In genomic region chr9:130299785-130300615, GRCh38 we compare ENCODE assay signal across 18 cellular contexts. TPM values are rescaled to one million over a fixed set of nuclear protein-coding genes. Genes with fewer than 3 reads are reported as not detected.
A peak's percentile ranks its signal among the peaks of the same experiment; 100 is the strongest.
DNase-seq lines count a peak whose midpoint lies in the region; ATAC-seq and TF ChIP-seq lines count a peak whose summit lies in the region.
"Had no signal": no experiment of that assay in that cellular context is flagged by ENCODE, and none has a peak within 500 bp of the region (broad histone marks: within the 10 kb centered on the region; RNA-seq: fewer than 3 reads in every experiment).

No MANE protein-coding gene starts in this region.

- no peaks in the 10 kb centered on the region for H3K36me3 ChIP-seq in esophagus squamous epithelium
- H3K36me3 ChIP-seq in neuronal stem cell (replicated peaks in 1 of 2; ENCODE audit: control insufficient read depth in 2 of 2, insufficient read depth in 2 of 2, low read length in 2 of 2) = no peaks in the 10 kb centered on the region
- H3K36me3 ChIP-seq in vagina = no peaks in the 10 kb centered on the region
- H3K36me3 ChIP-seq: Peyer's patch had no signal

- DNase-seq in left ventricle myocardium superior (peak; percentile 18), Right ventricle myocardium superior (no peak), esophagus squamous epithelium (lab: John Stamatoyannopoulos, UW) (no peak), neuronal stem cell (ENCODE audit: low spot score) (no peak), vagina (ENCODE audit: extremely low spot score in 2 of 2) (no peak), NCI-H2196 (lab: John Stamatoyannopoulos, UW; ENCODE audit: unreplicated experiment) (no peak)
- DNase-seq: CD4-positive, alpha-beta T cell; EL; GOT3; NCI-H1105; NCI-H2081; NCI-H2171 treated with DMSO at 0.1 percent for 48 hours; NCI-H446 treated with DMSO at 0.1 percent for 48 hours; Peyer's patch had no signal

- TF ChIP-seq CTCF in esophagus squamous epithelium (IDR thresholded peaks at IDR 0.05) (no peak), vagina (IDR thresholded peaks at IDR 0.05) (no peak)

- no peak overlapping the region for H3K18ac ChIP-seq in neuronal stem cell (ENCODE audit: low read length)

- no peak for TF ChIP-seq POLR2A in esophagus squamous epithelium (IDR thresholded peaks at IDR 0.05)
- no peak for TF ChIP-seq POLR2A in vagina (IDR thresholded peaks at IDR 0.05)

- no peak overlapping the region for H3K4me2 ChIP-seq in neuronal stem cell (ENCODE audit: insufficient read depth, low read length, poor library complexity, severe bottlenecking)

- peaks cover 0 to 43% (median 19%) of the 10 kb centered on the region in 3 donors for H3K4me1 ChIP-seq in esophagus squamous epithelium
- H3K4me1 ChIP-seq in neuronal stem cell (ENCODE audit: control insufficient read depth in 2 of 2, insufficient read depth in 1 of 2, low read depth in 1 of 2, low read length in 2 of 2) = no peaks in the 10 kb centered on the region
- peaks cover 42% of the 10 kb centered on the region for H3K4me1 ChIP-seq in vagina

- no peak overlapping the region for H2BK12ac ChIP-seq in neuronal stem cell (ENCODE audit: low read length)

- no peak overlapping the region for H3K14ac ChIP-seq in neuronal stem cell (ENCODE audit: low read length)

- no peak overlapping the region for H2BK5ac ChIP-seq in neuronal stem cell (ENCODE audit: low read length)

- H2BK15ac ChIP-seq in neuronal stem cell (ENCODE audit: low read length) = no peak overlapping the region

- H4K91ac ChIP-seq in neuronal stem cell (ENCODE audit: low read depth, low read length, poor library complexity) = no peak overlapping the region

- peak overlapping the region in 3 of 4 donors; percentile 77 to 83 (median 77) for H3K27ac ChIP-seq in esophagus squamous epithelium
- no peak overlapping the region for H3K27ac ChIP-seq in neuronal stem cell (replicated peaks; ENCODE audit: low read length)
- H3K27ac ChIP-seq in vagina = peak overlapping the region; percentile 66

- no peak overlapping the region for H3K4me3 ChIP-seq in esophagus squamous epithelium
- H3K4me3 ChIP-seq in neuronal stem cell (ENCODE audit: low read length in 2 of 2) = peak overlapping the region in 1 of 2 donors; percentile 24
- H3K4me3 ChIP-seq in vagina = no peak overlapping the region
- H3K4me3 ChIP-seq: K562, Peyer's patch had no signal

- no peak overlapping the region for H2AK5ac ChIP-seq in neuronal stem cell (ENCODE audit: low read depth, low read length)

- H2BK120ac ChIP-seq in neuronal stem cell (ENCODE audit: low read depth, low read length) = no peak overlapping the region

- H3K79me1 ChIP-seq in neuronal stem cell (ENCODE audit: low read depth, low read length) = no peaks in the 10 kb centered on the region

- peak overlapping the region; percentile 34 for H3K9ac ChIP-seq in neuronal stem cell (ENCODE audit: low read depth, low read length, poor library complexity)

- no peak overlapping the region for H2AFZ ChIP-seq in neuronal stem cell (ENCODE audit: low read length)

- H3K27me3 ChIP-seq in esophagus squamous epithelium (peaks cover 0 to 21% (median 0%) of the 10 kb centered on the region in 4 donors), neuronal stem cell (ENCODE audit: control insufficient read depth in 3 of 3, insufficient read depth in 3 of 3, low read depth in 1 of 3, low read length in 3 of 3) (peaks cover 0 to 31% (median 0%) of the 10 kb centered on the region in 3 experiments), vagina (no peaks in the 10 kb centered on the region)
- H3K27me3 ChIP-seq: Peyer's patch had no signal

- H3K9me3 ChIP-seq in esophagus squamous epithelium (no peaks in the 10 kb centered on the region), neuronal stem cell (replicated peaks in 1 of 2; ENCODE audit: control insufficient read depth in 2 of 2, insufficient read depth in 1 of 2, low read depth in 1 of 2, low read length in 2 of 2) (no peaks in the 10 kb centered on the region), vagina (no peaks in the 10 kb centered on the region)
- H3K9me3 ChIP-seq: Peyer's patch had no signal

- no peak overlapping the region for H3K23ac ChIP-seq in neuronal stem cell (ENCODE audit: low read depth, low read length, poor library complexity)

- intact Hi-C loops in left ventricle myocardium superior (cut with micrococcal nuclease) = no loop called here
- intact Hi-C loops in Right ventricle myocardium superior (cut with DNase I) = no loop called here
- intact Hi-C loops in esophagus squamous epithelium (cut with DNase I) = no loop called here
- intact Hi-C loops in vagina (cut with DNase I) = loop anchor here (1.0 kb wide), 1 partner anchor 8 kb away; no protein-coding TSS in a partner anchor

- H4K8ac ChIP-seq in neuronal stem cell (ENCODE audit: low read depth, low read length) = no peak overlapping the region

- ATAC-seq in left ventricle myocardium superior (no peak), Right ventricle myocardium superior (ENCODE audit: poor library complexity) (no peak), GM18517 (IDR thresholded peaks at IDR 0.05; ENCODE audit: unreplicated experiment) (no peak)
- ATAC-seq: HCT116, K562 had no signal

- H3K4ac ChIP-seq in neuronal stem cell (ENCODE audit: low read length) = no peak overlapping the region

- 45 to 66% methylated on average over 3 of the region's 4 CpGs for WGBS in esophagus squamous epithelium, 2 donors
- WGBS in neuronal stem cell (ENCODE audit: extremely low coverage in 2 of 2, insufficient read length in 2 of 2, insufficient replicate concordance in 1 of 2), 2 donors = 80 to 100% methylated on average over 1 of the region's 4 CpGs

RNA-seq across cellular contexts. Expression of gene HMCN2, which starts 34.4 kb away (rescaled TPM):
- total RNA-seq in left ventricle myocardium superior = 7.3 TPM
- 5.2 TPM for total RNA-seq in Right ventricle myocardium superior
- total RNA-seq in esophagus squamous epithelium = 1 to 10 TPM in 1 of 4 donors, under 1 TPM in 3; 0.53 to 4.8 (median 0.78) TPM
- polyA plus RNA-seq in neuronal stem cell (2013, experiment 1 of 2) = 0.42 TPM
- 0.24 TPM for polyA plus RNA-seq in neuronal stem cell (2013, experiment 2 of 2)
- total RNA-seq in vagina = 5.2 TPM
- total RNA-seq: CD4-positive, alpha-beta T cell; K562 had no signal
- polyA plus RNA-seq: BJ had no signal
